Comparison of ENCODE assay signal across 27 cellular contexts in the genomic region with DNA sequence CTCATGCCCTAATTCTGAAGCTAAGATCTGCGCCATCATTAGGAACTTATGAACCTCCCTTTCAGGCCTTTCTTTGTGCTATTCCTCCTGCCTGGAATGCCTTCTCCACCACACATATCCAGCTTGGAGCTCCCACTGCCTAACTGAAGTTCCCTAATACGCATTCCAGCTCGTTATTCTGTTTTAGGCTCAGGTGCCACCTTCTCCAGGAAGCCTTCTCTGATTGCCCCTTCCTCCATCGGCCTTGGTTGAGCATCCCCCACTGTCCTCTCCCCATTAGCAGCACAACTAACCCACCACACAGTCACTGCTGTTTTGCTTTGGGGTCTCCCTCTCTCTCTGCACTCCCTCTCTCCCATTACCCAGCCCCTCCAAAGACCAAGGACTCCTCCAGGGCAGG. TPM values are rescaled to one million over a fixed set of nuclear protein-coding genes. Genes with fewer than 3 reads are reported as not detected.
DNase-seq lines count a peak whose midpoint lies in the region; ATAC-seq, FAIRE-seq and TF ChIP-seq lines count a peak whose summit lies in the region.
"Had no signal": no experiment of that assay in that cellular context is flagged by ENCODE, and none has a peak within 500 bp of the region (broad histone marks: within the 10 kb centered on the region; RNA-seq: fewer than 3 reads in every experiment).

No MANE protein-coding gene starts in this region.

- H2AFZ ChIP-seq in GM23338, result no peak overlapping the region
- H2AFZ ChIP-seq in KMS-11 (ENCODE audit: low read depth), result no peak overlapping the region

- H3K4me1 ChIP-seq in GM23338 (ENCODE audit: insufficient read depth) (peaks cover 72% of the 10 kb centered on the region), KMS-11 (ENCODE audit: low read depth, poor library complexity, severe bottlenecking) (peaks cover 96% of the 10 kb centered on the region)

- no peak overlapping the region; the same call in 2 of the 3 replicates for H3K4me3 Mint-ChIP-seq in GM23338

- H3K4me1 Mint-ChIP-seq in GM23338, result peaks cover 65% of the 10 kb centered on the region

- peak overlapping the region; percentile 75 for H3K4me2 ChIP-seq in GM23338
- H3K4me2 ChIP-seq in KMS-11, result peak overlapping the region; percentile 17; the same call in 1 of the 2 replicates
- H3K4me2 ChIP-seq: SK-N-SH had no signal

- H4K20me1 ChIP-seq in GM23338 (replicated peaks; ENCODE audit: insufficient read depth), result no peaks in the 10 kb centered on the region
- H4K20me1 ChIP-seq in KMS-11 (ENCODE audit: insufficient read depth), result no peaks in the 10 kb centered on the region

- H3K36me3 ChIP-seq in GM23338 (ENCODE audit: insufficient read depth) (no peaks in the 10 kb centered on the region), KMS-11 (ENCODE audit: insufficient read depth) (no peaks in the 10 kb centered on the region)

- peak; percentile 91 for FAIRE-seq in urothelium cell line (lab: Jason Lieb, UNC)
- FAIRE-seq: G401.6, GM12892, GM18507 had no signal

- TF ChIP-seq CTCF in GM23338 (conservative IDR thresholded peaks at IDR 0.05; ENCODE audit: low read depth in 2 of 2), result no peak
- no peak for TF ChIP-seq CTCF in KMS-11 (conservative IDR thresholded peaks at IDR 0.05; ENCODE audit: low read depth, low read length)

- H3K79me2 ChIP-seq in GM23338 (replicated peaks; ENCODE audit: insufficient read depth) (no peaks in the 10 kb centered on the region), KMS-11 (ENCODE audit: insufficient read depth, low read depth) (no peaks in the 10 kb centered on the region)

- H3K27me3 ChIP-seq in GM23338 (ENCODE audit: insufficient read depth) (peaks cover 34% of the 10 kb centered on the region), KMS-11 (ENCODE audit: insufficient read depth, low read depth) (no peaks in the 10 kb centered on the region)

- DNase-seq in GM23338 (ENCODE audit: low spot score) (no peak), urothelium cell line (ENCODE audit: low spot score) (no peak), NCI-H510A treated with DMSO at 0.1 percent for 48 hours (lab: John Stamatoyannopoulos, UW) (no peak), AG08396 (ENCODE audit: low spot score) (no peak)
- DNase-seq: Calu3; CD8-positive, alpha-beta memory T cell; DMS153; GOT3; KBM-7; NCI-H1105; NCI-H146; NCI-H2029; NCI-H226; NCI-H524; NCI-H774; NK-92 treated with Interleukin-12 subunit alpha and Interleukin-12 subunit beta, amount 100 ng/mL, for 24 hours; SIG-M5; SK-N-SH had no signal

- no peaks in the 10 kb centered on the region; the same call in 1 of the 2 replicates for H3K9me2 ChIP-seq in GM23338 (ENCODE audit: insufficient read depth)
- H3K9me2 ChIP-seq: SK-N-SH had no signal

- no peaks in the 10 kb centered on the region for H3K36me3 Mint-ChIP-seq in GM23338 (ENCODE audit: low read depth)
- H3K36me3 Mint-ChIP-seq: CD8-positive, alpha-beta memory T cell had no signal

- H3F3A ChIP-seq in GM23338 (replicated peaks; ENCODE audit: low read depth), result peaks cover 17% of the 10 kb centered on the region

- H3K9ac ChIP-seq in KMS-11, result no peak overlapping the region
- H3K9ac ChIP-seq: SK-N-SH had no signal

- H3K9me3 ChIP-seq in iPS-18c (ENCODE audit: control insufficient read depth, insufficient read depth, low read length), result no peaks in the 10 kb centered on the region
- H3K9me3 ChIP-seq: SK-N-SH had no signal

- H3K27ac ChIP-seq in GM23338 (ENCODE audit: low read depth) (no peak overlapping the region), KMS-11 (0 out of 2 replicates have a peak overlapping the region, but pooled peaks have one; percentile 10)
- H3K27ac ChIP-seq: C4-2B had no signal

- H3K27ac Mint-ChIP-seq in GM23338, result no peak overlapping the region

- no peaks in the 10 kb centered on the region for H3K9me3 Mint-ChIP-seq in GM23338
- H3K9me3 Mint-ChIP-seq: CD8-positive, alpha-beta memory T cell had no signal

- H3K27me3 Mint-ChIP-seq in GM23338 (ENCODE audit: insufficient read depth, low read depth, poor library complexity), result peaks cover 50% of the 10 kb centered on the region

- ATAC-seq in GM23338, result no peak
- ATAC-seq in GM21528 (IDR thresholded peaks at IDR 0.05; ENCODE audit: low FRiP score, unreplicated experiment), result no peak
- ATAC-seq: Panc1 had no signal

- H3K4me3 ChIP-seq in GM23338 (peak overlapping the region; percentile 46; the same call in 1 of the 2 replicates), KMS-11 (IDR thresholded peaks at IDR 0.05; ENCODE audit: insufficient read depth, low read depth, low read length) (no peak overlapping the region), iPS-18c (ENCODE audit: insufficient read depth, low read depth, low read length) (0 out of 2 replicates have a peak overlapping the region, but pooled peaks have one; percentile 24)

TF ChIP-seq in GM23338, 12 proteins besides CTCF, POLR2A, EP300 and RAD21 (continues in another document):
- TF ChIP-seq POLR2AphosphoS5 (IDR thresholded peaks at IDR 0.05; ENCODE audit: low read depth) (no peak), EZH2 (IDR thresholded peaks at IDR 0.05; ENCODE audit: low read depth, unreplicated experiment) (no peak), ZNF331 (CRISPR knock-in tag; IDR thresholded peaks at IDR 0.05; ENCODE audit: low read depth) (no peak)
- TF ChIP-seq, protein P1, sequence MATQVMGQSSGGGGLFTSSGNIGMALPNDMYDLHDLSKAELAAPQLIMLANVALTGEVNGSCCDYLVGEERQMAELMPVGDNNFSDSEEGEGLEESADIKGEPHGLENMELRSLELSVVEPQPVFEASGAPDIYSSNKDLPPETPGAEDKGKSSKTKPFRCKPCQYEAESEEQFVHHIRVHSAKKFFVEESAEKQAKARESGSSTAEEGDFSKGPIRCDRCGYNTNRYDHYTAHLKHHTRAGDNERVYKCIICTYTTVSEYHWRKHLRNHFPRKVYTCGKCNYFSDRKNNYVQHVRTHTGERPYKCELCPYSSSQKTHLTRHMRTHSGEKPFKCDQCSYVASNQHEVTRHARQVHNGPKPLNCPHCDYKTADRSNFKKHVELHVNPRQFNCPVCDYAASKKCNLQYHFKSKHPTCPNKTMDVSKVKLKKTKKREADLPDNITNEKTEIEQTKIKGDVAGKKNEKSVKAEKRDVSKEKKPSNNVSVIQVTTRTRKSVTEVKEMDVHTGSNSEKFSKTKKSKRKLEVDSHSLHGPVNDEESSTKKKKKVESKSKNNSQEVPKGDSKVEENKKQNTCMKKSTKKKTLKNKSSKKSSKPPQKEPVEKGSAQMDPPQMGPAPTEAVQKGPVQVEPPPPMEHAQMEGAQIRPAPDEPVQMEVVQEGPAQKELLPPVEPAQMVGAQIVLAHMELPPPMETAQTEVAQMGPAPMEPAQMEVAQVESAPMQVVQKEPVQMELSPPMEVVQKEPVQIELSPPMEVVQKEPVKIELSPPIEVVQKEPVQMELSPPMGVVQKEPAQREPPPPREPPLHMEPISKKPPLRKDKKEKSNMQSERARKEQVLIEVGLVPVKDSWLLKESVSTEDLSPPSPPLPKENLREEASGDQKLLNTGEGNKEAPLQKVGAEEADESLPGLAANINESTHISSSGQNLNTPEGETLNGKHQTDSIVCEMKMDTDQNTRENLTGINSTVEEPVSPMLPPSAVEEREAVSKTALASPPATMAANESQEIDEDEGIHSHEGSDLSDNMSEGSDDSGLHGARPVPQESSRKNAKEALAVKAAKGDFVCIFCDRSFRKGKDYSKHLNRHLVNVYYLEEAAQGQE (IDR thresholded peaks at IDR 0.05; ENCODE audit: unreplicated experiment), result no peak

RNA-seq across cellular contexts. Expression of gene CRYBB1, which starts 5.2 kb away (rescaled TPM):
- total RNA-seq in GM23338 (2014; rRNA removed; shearing (Covaris generic)), result 1.6 and 2.4 TPM in 2 replicates
- polyA plus RNA-seq in GM23338 (2016; fragmentation: Nextera tagmentation; extraction: Ambion mirVana), result 3.0 and 3.7 TPM in 2 replicates
- total RNA-seq: Calu3; CD8-positive, alpha-beta memory T cell; Daoy had no signal
- polyA plus RNA-seq: CD8-positive, alpha-beta memory T cell had no signal

RNA-seq across cellular contexts. Expression of gene CRYBA4, which starts 9.1 kb away (rescaled TPM):
- 1.7 TPM in 1 of 2 replicates, not detected in the other for total RNA-seq in GM23338 (2014; rRNA removed; shearing (Covaris generic))
- 1.2 and 1.5 TPM in 2 replicates for polyA plus RNA-seq in GM23338 (2016; fragmentation: Nextera tagmentation; extraction: Ambion mirVana)
- total RNA-seq: Calu3; CD8-positive, alpha-beta memory T cell; Daoy had no signal
- polyA plus RNA-seq: CD8-positive, alpha-beta memory T cell; SK-N-SH had no signal

RNA-seq across cellular contexts. Expression of gene TPST2, which starts 22.7 kb away (rescaled TPM):
- total RNA-seq in GM23338 (2014; rRNA removed; shearing (Covaris generic)), result 106 and 127 TPM in 2 replicates
- 37.9 and 43.1 TPM in 2 replicates for polyA plus RNA-seq in GM23338 (2016; fragmentation: Nextera tagmentation; extraction: Ambion mirVana)

RNA-seq across cellular contexts. Expression of gene MIAT, which starts 44.7 kb away (rescaled TPM):
- total RNA-seq in GM23338 (2014; rRNA removed; shearing (Covaris generic)), result 51.4 and 63.6 TPM in 2 replicates
- polyA plus RNA-seq in GM23338 (2016; fragmentation: Nextera tagmentation; extraction: Ambion mirVana), result 8.2 and 10.0 TPM in 2 replicates
